Comparison of ENCODE assay signal across 1 cellular context in genomic region chr2:52264488-52264887, GRCh38.
TF ChIP-seq lines count a peak whose summit lies in the region.

No MANE protein-coding gene starts in this region.

TF ChIP-seq in H1, 55 proteins besides CTCF, POLR2A, EP300 and RAD21 (continued from another document):
- TF ChIP-seq CHD7 (IDR thresholded peaks at IDR 0.05; ENCODE audit: insufficient replicate concordance, low read length) (no peak), CHD2 (IDR thresholded peaks at IDR 0.05; ENCODE audit: low read length) (no peak)
TF ChIP-seq in H1: peak in this region for 0.
